Comparison of ENCODE assay signal across 22 cellular contexts in genomic region chr6:15348528-15348927, GRCh38.
"Had no signal": no experiment of that assay in that cellular context is flagged by ENCODE, and none has a peak within 500 bp of the region (broad histone marks: within the 10 kb centered on the region; RNA-seq: fewer than 3 reads in every experiment).

No MANE protein-coding gene starts in this region.

- H2AFZ ChIP-seq: parathyroid adenoma had no signal

- H3K4me1 ChIP-seq: colonic mucosa, parathyroid adenoma, right lobe of liver had no signal

- H3K27me3 Mint-ChIP-seq: dendritic cell treated with granulocyte-macrophage colony-stimulating factor and Interleukin-4, amounts not matched to agents 40 ng/mL and 50 ng/mL, for 4 days; memory B cell; progenitor cell of endocrine pancreas; stimulated activated naive CD8-positive, alpha-beta T cell treated with anti-CD3 and anti-CD28 coated beads, Interleukin-15, amount 100 ng/mL, for 72 hours had no signal

- H3K4me3 Mint-ChIP-seq: dendritic cell treated with granulocyte-macrophage colony-stimulating factor and Interleukin-4, amounts not matched to agents 40 ng/mL and 50 ng/mL, for 4 days; endodermal cell; memory B cell; stimulated activated naive CD8-positive, alpha-beta T cell treated with anti-CD3 and anti-CD28 coated beads, Interleukin-15, amount 100 ng/mL, for 72 hours had no signal

- H3K36me3 ChIP-seq: colonic mucosa, gastrocnemius medialis, right lobe of liver, suprapubic skin, transverse colon had no signal

- H3K27me3 ChIP-seq: colonic mucosa, gastrocnemius medialis, right lobe of liver, suprapubic skin, transverse colon had no signal

- H3K9me3 ChIP-seq: colonic mucosa, gastrocnemius medialis, right lobe of liver, suprapubic skin, transverse colon had no signal

- H3K9ac ChIP-seq: parathyroid adenoma had no signal

- H3K27ac ChIP-seq: colonic mucosa, epithelial cell of prostate, parathyroid adenoma, right lobe of liver, suprapubic skin, transverse colon had no signal

- ATAC-seq: esophagus mucosa; gastrocnemius medialis; left lobe of liver; right lobe of liver; stimulated activated naive CD8-positive, alpha-beta T cell treated with anti-CD3 and anti-CD28 coated beads, Interleukin-15, amount 100 ng/mL, for 72 hours had no signal

- H3K27ac Mint-ChIP-seq: dendritic cell treated with granulocyte-macrophage colony-stimulating factor and Interleukin-4, amounts not matched to agents 40 ng/mL and 50 ng/mL, for 4 days; endodermal cell; memory B cell; progenitor cell of endocrine pancreas; stimulated activated naive CD8-positive, alpha-beta T cell treated with anti-CD3 and anti-CD28 coated beads, Interleukin-15, amount 100 ng/mL, for 72 hours had no signal

- DNase-seq: colonic mucosa; effector CD8-positive, alpha-beta T cell; endodermal cell; foreskin fibroblast; gastrocnemius medialis; kidney; right lobe of liver; small intestine; stimulated activated CD4-positive, alpha-beta T cell treated with anti-CD3 and anti-CD28 coated beads, Interleukin-1b, Interleukin-23, amount 100 ng/mL, for 48 hours; stimulated activated CD4-positive, alpha-beta T cell treated with anti-CD3 and anti-CD28 coated beads, Interleukin-4, amount 100 ng/mL, for 1 hour; stimulated activated CD8-positive, alpha-beta memory T cell treated with anti-CD3 and anti-CD28 coated beads, Interleukin-4, amount 100 ng/mL, for 48 hours; stimulated activated naive CD8-positive, alpha-beta T cell treated with anti-CD3 and anti-CD28 coated beads, Interleukin-15, amount 100 ng/mL, for 72 hours; transverse colon had no signal

- H3K4me3 ChIP-seq: colonic mucosa, gastrocnemius medialis, lung, right lobe of liver, suprapubic skin, transverse colon had no signal

- H3K9me3 Mint-ChIP-seq: dendritic cell treated with granulocyte-macrophage colony-stimulating factor and Interleukin-4, amounts not matched to agents 40 ng/mL and 50 ng/mL, for 4 days; endodermal cell; memory B cell; stimulated activated naive CD8-positive, alpha-beta T cell treated with anti-CD3 and anti-CD28 coated beads, Interleukin-15, amount 100 ng/mL, for 72 hours had no signal
